Comparison of ENCODE assay signal across 6 cellular contexts in the genomic region with DNA sequence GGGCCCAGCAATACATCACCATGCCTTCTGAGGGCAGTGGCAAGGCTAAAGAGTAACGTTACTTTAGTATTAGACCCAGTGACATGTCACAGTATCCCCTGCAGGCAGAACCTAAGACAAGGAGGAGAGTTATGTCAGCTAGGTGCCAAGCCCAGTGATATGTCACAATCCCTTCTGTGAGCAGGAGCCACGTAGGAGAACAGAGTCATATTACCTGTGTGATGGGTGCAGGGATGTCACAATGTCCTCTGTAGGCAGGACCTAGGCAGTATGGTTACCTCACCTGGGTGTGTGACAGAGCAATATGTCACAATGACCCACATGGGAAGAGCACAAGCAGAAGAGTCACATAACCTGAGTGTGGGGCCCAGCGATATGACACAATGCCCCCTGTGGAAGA.
"Had no signal": no experiment of that assay in that cellular context is flagged by ENCODE, and none has a peak within 500 bp of the region (broad histone marks: within the 10 kb centered on the region; RNA-seq: fewer than 3 reads in every experiment).

No MANE protein-coding gene starts in this region.

- H3K27me3 Mint-ChIP-seq: IgD-negative memory B cell had no signal

- H3K4me3 Mint-ChIP-seq: GM23338, H9, IgD-negative memory B cell had no signal

- H3K27ac Mint-ChIP-seq: GM23338, H9, IgD-negative memory B cell had no signal

- H3K4me3 ChIP-seq: GM23338 had no signal

- H3K4me1 Mint-ChIP-seq: GM23338, H9, IgD-negative memory B cell had no signal

- H3K4me2 ChIP-seq: GM23338 had no signal

- ATAC-seq: GM23338, HepG2 had no signal

- H2AFZ ChIP-seq: GM23338 had no signal

- DNase-seq: H9, HCEC 1CT had no signal

- H3K27ac ChIP-seq: HL-60 had no signal
